In the genomic region with DNA sequence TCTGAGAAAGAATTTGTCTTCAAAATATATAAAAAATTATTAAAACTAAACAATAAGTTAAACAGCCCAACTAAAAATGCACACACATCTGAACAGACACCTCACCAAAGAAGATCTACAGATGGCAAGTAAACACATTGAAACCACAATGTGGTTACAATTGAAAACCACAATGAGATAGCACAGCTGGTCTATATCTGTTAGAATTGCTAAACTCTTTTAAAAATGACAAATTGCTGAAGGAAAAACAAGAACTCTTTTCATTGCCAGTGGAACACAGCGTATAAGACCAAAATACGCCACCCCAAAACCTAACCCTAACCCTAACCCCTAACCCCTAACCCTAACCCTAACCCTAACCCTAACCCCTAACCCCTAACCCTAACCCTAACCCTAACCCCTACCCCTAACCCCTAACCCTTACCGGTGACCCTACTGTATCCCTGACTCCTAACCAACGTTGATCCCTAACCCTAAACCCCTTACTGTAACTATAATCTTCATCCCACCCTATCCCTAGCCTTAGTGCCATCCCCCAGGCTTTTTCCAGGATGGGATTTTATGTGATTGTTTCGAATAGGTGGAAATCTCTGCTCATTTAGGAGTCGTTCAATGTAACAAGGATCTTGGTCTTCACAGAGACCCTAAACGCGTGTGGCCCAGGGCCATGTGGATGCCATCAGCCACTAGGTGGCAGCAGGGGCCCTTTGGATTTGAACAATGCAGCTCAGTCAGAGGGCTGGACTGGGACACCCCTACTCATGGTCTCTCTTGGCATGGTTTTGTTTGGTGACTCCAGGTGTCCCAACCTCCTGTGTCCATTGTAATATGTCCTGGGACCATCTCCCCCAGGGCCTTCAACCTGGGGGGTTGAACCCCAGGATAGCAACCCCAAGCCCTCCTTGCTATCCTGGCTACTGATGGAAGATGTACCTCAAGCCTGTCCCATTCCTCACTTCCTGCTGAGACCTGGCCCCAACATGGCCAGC, we compare ENCODE assay signal across 9 cellular contexts. TPM values are rescaled to one million over a fixed set of nuclear protein-coding genes. Genes with fewer than 3 reads are reported as not detected.
DNase-seq lines count a peak whose midpoint lies in the region; ATAC-seq, FAIRE-seq and TF ChIP-seq lines count a peak whose summit lies in the region.
"Not testable (repeated sequence)": the region's sequence is repeated elsewhere in the genome, so short reads cannot be mapped to it uniquely, and the experiment has no call there.
"Had no signal": no experiment of that assay in that cellular context is flagged by ENCODE, and none has a peak within 500 bp of the region (broad histone marks: within the 10 kb centered on the region; RNA-seq: fewer than 3 reads in every experiment).

No MANE protein-coding gene starts in this region.

- H3K4me1 Mint-ChIP-seq in neural crest cell, result not testable (repeated sequence)

- not testable (repeated sequence) for DNase-seq in A673 (ENCODE audit: low spot score); GM18507 (ENCODE audit: extremely low spot score, insufficient read length, low read depth); RWPE2 (ENCODE audit: low spot score); brain microvascular endothelial cell
- DNase-seq in activated T-cell treated with anti-CD3 and anti-CD28 coated beads, Interleukin-2, amount 50 U/mL, for 1 hour, result peak; percentile 76
- peak; percentile 72 for DNase-seq in cardiac septum (ENCODE audit: low spot score)
- DNase-seq in neural crest cell (ENCODE audit: low read depth, low spot score), result peak; percentile 4
- peak; percentile 48 for DNase-seq in stimulated activated CD8-positive, alpha-beta memory T cell treated with anti-CD3 and anti-CD28 coated beads, Interleukin-12 subunit alpha, Interleukin-12 subunit beta, amount 100 ng/mL, for 4 hours (ENCODE audit: low read depth)

- H3K27me3 ChIP-seq in A673 (replicated peaks; ENCODE audit: insufficient read depth, low read depth, low read length, poor library complexity); RWPE2 (ENCODE audit: insufficient read depth, poor library complexity, severe bottlenecking); brain microvascular endothelial cell (replicated peaks): not testable (repeated sequence)

- TF ChIP-seq CTCF in A673 (conservative IDR thresholded peaks at IDR 0.05; ENCODE audit: low read depth, low read length), result 0 out of 2 replicates have a peak, but pooled peaks have one; percentile 26
- TF ChIP-seq CTCF in RWPE2 (IDR thresholded peaks at IDR 0.05; ENCODE audit: poor library complexity, severe bottlenecking), result peak; percentile 36
- TF ChIP-seq CTCF in brain microvascular endothelial cell (IDR thresholded peaks at IDR 0.05; ENCODE audit: low read depth, low read length, missing control alignments), result peak; percentile 46
- TF ChIP-seq CTCF in neural crest cell (conservative IDR thresholded peaks at IDR 0.05), result peak; percentile 43

- not testable (repeated sequence) for H3K36me3 Mint-ChIP-seq in neural crest cell (ENCODE audit: low read depth)

- FAIRE-seq in GM18507 (lab: Jason Lieb, UNC), result peak; percentile 95

- not testable (repeated sequence) for H3K27me3 Mint-ChIP-seq in neural crest cell (ENCODE audit: low read depth)

- in situ Hi-C loops in brain microvascular endothelial cell (cut with HindIII; ENCODE audit: low pct_ligation_motif_present, low sequenced_read_pairs), result not testable (repeated sequence)

- H3K9me3 ChIP-seq in A673 (ENCODE audit: low read depth, low read length, poor library complexity, severe bottlenecking); RWPE2 (ENCODE audit: severe bottlenecking): not testable (repeated sequence)

- not testable (repeated sequence) for H3K4me3 ChIP-seq in A673 (ENCODE audit: low read depth, low read length, poor library complexity, severe bottlenecking); RWPE2 (ENCODE audit: severe bottlenecking); brain microvascular endothelial cell (ENCODE audit: low read depth, low read length)

- H3K27ac Mint-ChIP-seq in neural crest cell (ENCODE audit: unreplicated experiment), result not testable (repeated sequence)

- not testable (repeated sequence) for H3K36me3 ChIP-seq in A673 (ENCODE audit: insufficient read depth, low read length, poor library complexity, severe bottlenecking); RWPE2 (ENCODE audit: low read depth); brain microvascular endothelial cell (replicated peaks)

- peak; percentile 59; the same call in 2 of the 3 replicates for ATAC-seq in RWPE2 (ENCODE audit: low read depth)

- intact Hi-C loops in A673 (cut with micrococcal nuclease; ENCODE audit: unreplicated experiment); cardiac septum (cut with DNase I): not testable (repeated sequence)

- H3K4me3 Mint-ChIP-seq in neural crest cell, result not testable (repeated sequence)

- H3K27ac ChIP-seq in A673 (ENCODE audit: low read depth, low read length, poor library complexity, severe bottlenecking); RWPE2 (ENCODE audit: poor library complexity, severe bottlenecking); brain microvascular endothelial cell: not testable (repeated sequence)

- not testable (repeated sequence) for H3K9me3 Mint-ChIP-seq in neural crest cell

- POLR2A ChIA-PET in A673 (lab: Charles Lee; ENCODE audit: low non-redundant PET), result not testable (repeated sequence)

- not testable (repeated sequence) for H3K4me1 ChIP-seq in A673 (ENCODE audit: insufficient read depth, low read length, poor library complexity, severe bottlenecking); RWPE2 (ENCODE audit: insufficient read depth, poor library complexity, severe bottlenecking)

- BruUV-seq in A673 (replicated peaks; lab: Mats Ljungman, UMichigan), result not testable (repeated sequence)

- CTCF ChIA-PET in A673 (lab: Charles Lee), result not testable (repeated sequence)

RNA-seq across cellular contexts. Expression of gene SCGB1C1, which starts 1.1 kb away (rescaled TPM):
- not detected in 2 replicates for total RNA-seq in A673 (2021)
- not detected for total RNA-seq in cardiac septum
- not detected in 2 replicates for total RNA-seq in neural crest cell
- total RNA-seq: G401 had no signal

RNA-seq across cellular contexts. Expression of gene BET1L, which starts 15.4 kb away (rescaled TPM):
- total RNA-seq in A673 (2021) (22.2 and 26.2 TPM in 2 replicates), cardiac septum (24.9 TPM), neural crest cell (41.3 and 44.3 TPM in 2 replicates)

RNA-seq across cellular contexts. Expression of gene RIC8A, which starts 15.7 kb away (rescaled TPM):
- total RNA-seq in A673 (2021), result 78.2 and 88.2 TPM in 2 replicates
- 63.4 TPM for total RNA-seq in cardiac septum
- 115 and 122 TPM in 2 replicates for total RNA-seq in neural crest cell

RNA-seq across cellular contexts. Expression of gene SIRT3, which starts 44.4 kb away (rescaled TPM):
- total RNA-seq in A673 (2021) (13.6 and 17.1 TPM in 2 replicates), cardiac septum (27.0 TPM), neural crest cell (23.3 and 24.0 TPM in 2 replicates)

RNA-seq across cellular contexts. Expression of gene PSMD13, which starts 45.0 kb away (rescaled TPM):
- total RNA-seq in A673 (2021), result 195 and 199 TPM in 2 replicates
- 87.5 TPM for total RNA-seq in cardiac septum
- total RNA-seq in neural crest cell, result 136 and 146 TPM in 2 replicates
